In the genomic region with DNA sequence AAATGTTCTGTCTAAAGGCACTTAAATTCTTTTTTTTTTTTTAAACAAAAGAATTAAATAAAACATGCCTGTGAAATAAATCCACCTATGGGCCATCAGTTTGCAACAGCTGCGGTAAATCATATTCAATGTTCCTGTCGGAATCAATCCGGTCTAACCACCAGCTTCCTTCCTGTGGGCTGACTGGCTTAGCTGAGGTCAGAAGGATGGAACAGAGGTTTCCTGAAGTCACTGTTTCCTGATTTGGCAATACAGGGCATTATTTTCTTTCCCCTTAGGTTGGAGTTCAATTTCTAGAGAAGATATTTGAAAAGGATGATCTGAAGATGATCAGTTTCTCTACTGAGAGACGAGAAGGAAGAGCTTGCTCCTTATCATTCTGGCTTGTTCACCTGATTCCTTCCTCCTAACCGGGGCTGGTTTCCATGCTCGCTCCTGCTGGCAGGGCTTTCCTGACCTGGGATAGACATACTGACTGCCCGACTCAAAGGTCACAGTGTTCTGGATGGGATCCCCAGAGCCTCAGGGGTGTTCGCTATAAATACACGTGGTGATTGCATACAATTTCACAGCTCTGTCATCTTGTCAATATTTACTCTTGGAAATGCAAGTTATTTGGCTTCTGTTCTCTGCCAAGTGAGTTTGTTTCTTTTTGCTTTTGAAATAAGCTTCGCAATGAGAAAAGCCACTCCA, we compare ENCODE assay signal across 1 cellular context.
TF ChIP-seq lines count a peak whose summit lies in the region.

No MANE protein-coding gene starts in this region.

TF ChIP-seq in endothelial cell of umbilical vein, 7 proteins besides CTCF, POLR2A, EP300 and RAD21 (continued from another document):
- TF ChIP-seq POLR2AphosphoS5 (IDR thresholded peaks at IDR 0.05; ENCODE audit: insufficient read depth, low read depth, low read length), result peak; percentile 93
- TF ChIP-seq GATA2 (IDR thresholded peaks at IDR 0.05; ENCODE audit: insufficient read depth, insufficient read length, low read depth, low read length), result peak; percentile 67
- peak; percentile 65 for TF ChIP-seq FOS (IDR thresholded peaks at IDR 0.05; ENCODE audit: borderline replicate concordance, insufficient read depth, low read length)
- TF ChIP-seq JUN (IDR thresholded peaks at IDR 0.05; ENCODE audit: borderline replicate concordance, insufficient read depth, insufficient read length, low read depth), result peak; percentile 65
